ENCODE assay signal across 8 cellular contexts in the genomic region with DNA sequence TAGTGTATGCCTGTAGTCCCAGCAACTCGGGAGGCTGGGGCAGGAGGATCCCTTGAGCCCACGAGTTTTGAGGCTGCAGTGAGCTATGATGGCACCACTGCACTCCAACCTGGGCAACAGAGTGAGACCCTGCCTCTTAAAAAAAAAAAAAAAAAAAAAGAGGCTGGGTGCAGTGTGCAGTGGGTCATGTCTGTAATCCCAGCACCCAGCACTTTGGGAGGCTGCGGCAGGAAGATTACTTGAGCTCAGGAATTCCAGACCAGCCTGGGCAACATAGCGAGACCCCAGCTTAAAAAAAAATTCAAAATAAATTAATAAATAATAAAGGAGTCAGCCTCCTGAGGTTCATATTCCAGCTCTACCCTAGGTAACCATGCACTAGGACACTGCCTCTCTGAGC.
"Had no signal": no experiment of that assay in that cellular context is flagged by ENCODE, and none has a peak within 500 bp of the region (broad histone marks: within the 10 kb centered on the region; RNA-seq: fewer than 3 reads in every experiment).

No MANE protein-coding gene starts in this region.

- H3K9me3 ChIP-seq: HAP-1 had no signal

- H3K9me3 Mint-ChIP-seq: HFFc6 had no signal

- H3K27ac ChIP-seq: GM23248, HL-60 had no signal

- DNase-seq: GM23248, GOT3, H7, HFFc6, KBM-7 had no signal

- H3K4me1 ChIP-seq: HAP-1 had no signal

- FAIRE-seq: HepG2 had no signal

- H3K36me3 ChIP-seq: HAP-1 had no signal

- H3K4me3 ChIP-seq: GM23248, HAP-1 had no signal

- H3K9ac ChIP-seq: GM23248 had no signal
